7 cellular contexts compared by ENCODE assay signal in the genomic region with DNA sequence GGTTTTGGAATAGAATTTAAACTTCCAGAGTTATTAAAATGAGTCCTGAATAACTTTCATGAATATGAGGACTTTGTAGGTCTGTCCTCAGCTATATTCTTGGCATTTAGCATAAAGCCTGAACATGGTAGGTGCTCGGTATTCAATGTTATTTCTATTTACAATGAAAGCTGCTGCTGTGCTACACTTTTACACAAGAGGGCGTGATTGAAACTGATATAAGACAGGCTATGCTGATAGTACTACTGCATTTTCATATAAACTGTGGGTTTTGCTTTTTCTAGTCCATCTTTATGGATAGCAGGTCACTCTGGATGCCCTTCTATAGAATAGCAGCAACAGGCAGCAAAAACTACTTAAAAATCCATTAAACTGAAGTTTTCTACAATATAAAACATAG. TPM values are rescaled to one million over a fixed set of nuclear protein-coding genes. Genes with fewer than 3 reads are reported as not detected.
DNase-seq lines count a peak whose midpoint lies in the region; ATAC-seq and TF ChIP-seq lines count a peak whose summit lies in the region.

No MANE protein-coding gene starts in this region.

- H3K4me1 Mint-ChIP-seq in immature natural killer cell, result no peaks in the 10 kb centered on the region

- H2BK5ac ChIP-seq in mesendoderm (ENCODE audit: low read length), result no peak overlapping the region

- H3K79me1 ChIP-seq in mesendoderm (ENCODE audit: low read length), result no peaks in the 10 kb centered on the region

- no peaks in the 10 kb centered on the region for H3K36me3 Mint-ChIP-seq in immature natural killer cell

- no peak overlapping the region for H2BK120ac ChIP-seq in mesendoderm (ENCODE audit: low read depth, low read length)

- TF ChIP-seq CTCF in RWPE2 (IDR thresholded peaks at IDR 0.05; ENCODE audit: poor library complexity, severe bottlenecking), result peak; percentile 40

- no peak overlapping the region for H3K4me3 Mint-ChIP-seq in immature natural killer cell

- H3K79me2 ChIP-seq in mesendoderm (ENCODE audit: control insufficient read depth, insufficient read depth, low read length), result no peaks in the 10 kb centered on the region

- no peaks in the 10 kb centered on the region for H3K4me1 ChIP-seq in RWPE2 (ENCODE audit: insufficient read depth, poor library complexity, severe bottlenecking)
- H3K4me1 ChIP-seq in mesendoderm (ENCODE audit: control insufficient read depth, low read depth, low read length), result no peaks in the 10 kb centered on the region

- H3K4ac ChIP-seq in mesendoderm (ENCODE audit: low read depth, low read length), result no peak overlapping the region

- H3K36me3 ChIP-seq in RWPE2 (ENCODE audit: low read depth), result no peaks in the 10 kb centered on the region
- H3K36me3 ChIP-seq in mesendoderm (ENCODE audit: control insufficient read depth, insufficient read depth, low read length), result no peaks in the 10 kb centered on the region

- no peak overlapping the region for H4K5ac ChIP-seq in mesendoderm (ENCODE audit: low read length)

- no peaks in the 10 kb centered on the region for H3K9me3 ChIP-seq in RWPE2 (ENCODE audit: severe bottlenecking)

- no peak overlapping the region for H2AK5ac ChIP-seq in mesendoderm (ENCODE audit: low read length)

- DNase-seq in RWPE2 (ENCODE audit: low spot score) (no peak), mesendoderm (peak; percentile 6), midbrain (lab: John Stamatoyannopoulos, UW) (no peak), NCI-H2227 treated with DMSO at 0.1 percent for 48 hours (lab: John Stamatoyannopoulos, UW) (no peak), immature natural killer cell (no peak)

- no peak overlapping the region for H3K9ac ChIP-seq in mesendoderm (ENCODE audit: low read length)

- H3K4me3 ChIP-seq in RWPE2 (ENCODE audit: severe bottlenecking) (no peak overlapping the region), mesendoderm (ENCODE audit: low read length) (no peak overlapping the region)

- no peak overlapping the region for H4K8ac ChIP-seq in mesendoderm (ENCODE audit: low read depth, low read length)

- no peaks in the 10 kb centered on the region for H3K27me3 ChIP-seq in RWPE2 (ENCODE audit: insufficient read depth, poor library complexity, severe bottlenecking)
- no peaks in the 10 kb centered on the region for H3K27me3 ChIP-seq in mesendoderm (ENCODE audit: insufficient read depth, low read length, poor library complexity)

- ATAC-seq in GM18502 (IDR thresholded peaks at IDR 0.05; ENCODE audit: poor library complexity, unreplicated experiment), result peak; percentile 85
- peak; percentile 75 for ATAC-seq in HG02623 (IDR thresholded peaks at IDR 0.05; ENCODE audit: unreplicated experiment)
- ATAC-seq in RWPE2 (ENCODE audit: low read depth), result no peak

- H3K4me2 ChIP-seq in mesendoderm (ENCODE audit: low read length), result no peak overlapping the region

- no peak overlapping the region for H3K27ac ChIP-seq in RWPE2 (ENCODE audit: poor library complexity, severe bottlenecking)
- H3K27ac ChIP-seq in mesendoderm (ENCODE audit: low read depth, low read length), result no peak overlapping the region

- no peak overlapping the region for H3K56ac ChIP-seq in mesendoderm (ENCODE audit: low read length)

- WGBS in mesendoderm (ENCODE audit: extremely low coverage, insufficient coverage, low lambda C conversion rate), result no CpG with 5 or more reads among the region's 2 CpGs

- H3K9me3 Mint-ChIP-seq in immature natural killer cell, result no peaks in the 10 kb centered on the region

- H3K27me3 Mint-ChIP-seq in immature natural killer cell (ENCODE audit: low read depth in 3 of 3), result peaks cover 8 to 17% (median 12%) of the 10 kb centered on the region in 3 donors

- no peak overlapping the region for H3K27ac Mint-ChIP-seq in immature natural killer cell

- H3K23ac ChIP-seq in mesendoderm (ENCODE audit: low read length), result no peak overlapping the region

- H3K18ac ChIP-seq in mesendoderm (ENCODE audit: low read length), result no peak overlapping the region

- H2BK15ac ChIP-seq in mesendoderm (replicated peaks; ENCODE audit: low read depth), result no peak overlapping the region

RNA-seq across cellular contexts. Expression of gene GNPDA2, which starts 12.3 kb away (rescaled TPM):
- polyA plus RNA-seq in mesendoderm (2013, experiment 1 of 2), result 4.2 TPM
- 3.9 TPM for polyA plus RNA-seq in mesendoderm (2013, experiment 2 of 2)
- 10 to 100 TPM; 13.7 to 30.9 (median 17.4) TPM for polyA plus RNA-seq in immature natural killer cell
